Comparison of ENCODE assay signal across 16 cellular contexts in the genomic region with DNA sequence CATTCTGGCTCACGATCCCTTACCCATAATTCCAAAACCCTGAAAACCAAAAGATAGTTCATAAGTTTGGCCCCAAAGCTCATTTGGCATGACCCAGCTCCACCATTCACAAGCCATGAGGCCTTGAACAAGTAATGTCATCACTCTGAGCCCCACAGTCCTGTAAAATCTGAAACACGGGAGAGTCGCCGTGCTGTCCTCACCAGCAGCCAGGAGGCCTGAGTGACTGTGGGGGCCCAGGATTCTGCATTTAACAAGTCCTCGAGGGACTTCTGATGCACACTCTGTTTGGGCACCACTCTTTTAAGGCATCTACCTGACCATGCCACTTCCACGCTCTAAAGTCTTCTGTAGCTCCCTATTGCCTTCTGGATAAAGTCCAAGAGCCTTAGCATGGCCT. TPM values are rescaled to one million over a fixed set of nuclear protein-coding genes. Genes with fewer than 3 reads are reported as not detected.
DNase-seq lines count a peak whose midpoint lies in the region; ATAC-seq, FAIRE-seq and TF ChIP-seq lines count a peak whose summit lies in the region.
"Had no signal": no experiment of that assay in that cellular context is flagged by ENCODE, and none has a peak within 500 bp of the region (broad histone marks: within the 10 kb centered on the region; RNA-seq: fewer than 3 reads in every experiment).

No MANE protein-coding gene starts in this region.

- no peak overlapping the region; the same call in 2 of the 3 replicates for H2BK15ac ChIP-seq in IMR-90 (ENCODE audit: low read depth, low read length)

- no peak overlapping the region for H3K23ac ChIP-seq in IMR-90 (ENCODE audit: low read depth, low read length)

- 100% methylated on average over 3 of the region's 6 CpGs; no CpG with 5 or more reads in 1 of the 2 experiments for WGBS in IMR-90 (ENCODE audit: extremely low coverage in 2 of 2, insufficient read length in 1 of 2), 2 experiments
- 62% methylated on average over 6 of the region's 6 CpGs for WGBS in K562 (ENCODE audit: insufficient coverage, low coverage, missing lambda C conversion rate)

- H4K5ac ChIP-seq in IMR-90 (ENCODE audit: low read depth, low read length), result no peak overlapping the region

- no peak overlapping the region for H3K4ac ChIP-seq in IMR-90 (ENCODE audit: low read depth, low read length)

- H3K9me3 ChIP-seq in IMR-90 (ENCODE audit: control insufficient read depth, insufficient read depth, low read length) (no peaks in the 10 kb centered on the region), K562 (replicated peaks; ENCODE audit: control insufficient read depth, insufficient read depth, low read depth, low read length) (no peaks in the 10 kb centered on the region), tibial artery (no peaks in the 10 kb centered on the region)
- H3K9me3 ChIP-seq: BE2C had no signal

- no peaks in the 10 kb centered on the region for H3K79me2 ChIP-seq in K562 (ENCODE audit: control insufficient read depth, insufficient read depth, low read length)

- ATAC-seq in IMR-90 (ENCODE audit: low read depth), result no peak
- ATAC-seq in K562, result no peak
- ATAC-seq in sciatic nerve, result no peak

- H2BK20ac ChIP-seq in IMR-90 (ENCODE audit: low read depth, low read length), result no peak overlapping the region

- H3K27me3 ChIP-seq in IMR-90 (ENCODE audit: control insufficient read depth, insufficient read depth, low read length) (peaks cover 2% of the 10 kb centered on the region; the same call in 1 of the 2 replicates), K562 (ENCODE audit: control insufficient read depth in 2 of 2, insufficient read depth in 2 of 2, low read length in 2 of 2) (peaks cover 7 to 31% of the 10 kb centered on the region in 2 experiments; a peak in 4 of 5 replicates), tibial artery (no peaks in the 10 kb centered on the region)
- H3K27me3 ChIP-seq: BE2C had no signal

- H3K4me2 ChIP-seq in IMR-90 (ENCODE audit: low read depth, low read length) (no peak overlapping the region), K562 (ENCODE audit: insufficient read depth, low read length) (no peak overlapping the region)

- no peak overlapping the region for H4K8ac ChIP-seq in IMR-90 (ENCODE audit: low read depth in 2 of 2, low read length in 2 of 2)

- no peaks in the 10 kb centered on the region for H4K20me1 ChIP-seq in IMR-90 (ENCODE audit: insufficient read depth, low read length)
- 0 out of 2 replicates have a peak, but pooled peaks cover 2% of the 10 kb centered on the region for H4K20me1 ChIP-seq in K562 (replicated peaks; ENCODE audit: control insufficient read depth, insufficient read depth, low read length)

- POLR2A ChIA-PET in IMR-90 (lab: Charles Lee; ENCODE audit: unreplicated experiment), result no interaction called here
- POLR2A ChIA-PET in K562 (lab: Yijun Ruan, JAX), result no interaction called here

- no peak overlapping the region for H3K56ac ChIP-seq in IMR-90 (ENCODE audit: extremely low read depth, insufficient read depth, low read length)

- no peaks in the 10 kb centered on the region for H3K79me1 ChIP-seq in IMR-90 (ENCODE audit: low read depth in 1 of 2, low read length in 2 of 2)

- H3K36me3 ChIP-seq in IMR-90 (ENCODE audit: control insufficient read depth, insufficient read depth, low read length), result no peaks in the 10 kb centered on the region
- H3K36me3 ChIP-seq in K562 (ENCODE audit: control insufficient read depth, insufficient read depth, low read length), result no peaks in the 10 kb centered on the region
- no peaks in the 10 kb centered on the region for H3K36me3 ChIP-seq in tibial artery
- H3K36me3 ChIP-seq: BE2C had no signal

- H2BK120ac ChIP-seq in IMR-90 (ENCODE audit: low read depth, low read length), result no peak overlapping the region

- no TSS peak for BruUV-seq in IMR-90 (replicated peaks; lab: Mats Ljungman, UMichigan)
- no TSS peak for BruUV-seq in K562 (replicated peaks; lab: Mats Ljungman, UMichigan)

- H3K4me1 ChIP-seq in IMR-90 (ENCODE audit: control insufficient read depth, insufficient read depth, low read length), result peaks cover 10% of the 10 kb centered on the region
- peaks cover 0 to 12% of the 10 kb centered on the region in 2 experiments; a peak in 2 of 5 replicates for H3K4me1 ChIP-seq in K562 (replicated peaks in 1 of 2; ENCODE audit: control insufficient read depth in 2 of 2, insufficient read depth in 2 of 2, low read length in 2 of 2)
- H3K4me1 ChIP-seq in tibial artery, result peaks cover 0 to 44% (median 32%) of the 10 kb centered on the region in 4 donors
- H3K4me1 ChIP-seq: BE2C had no signal

- H3K9ac ChIP-seq in IMR-90 (ENCODE audit: low read depth, low read length), result no peak overlapping the region
- peak overlapping the region in 1 of 2 experiments; percentile 20; a peak in 1 of 4 replicates for H3K9ac ChIP-seq in K562 (ENCODE audit: insufficient read depth in 1 of 2, low read depth in 2 of 2, low read length in 2 of 2)

- H3K4me3 ChIP-seq in IMR-90 (ENCODE audit: insufficient read depth, low read depth, low read length), result no peak overlapping the region
- no peak overlapping the region for H3K4me3 ChIP-seq in K562
- no peak overlapping the region for H3K4me3 ChIP-seq in tibial artery

- H4K91ac ChIP-seq in IMR-90 (ENCODE audit: insufficient read depth, low read depth, low read length), result no peak overlapping the region

- no peak for TF ChIP-seq RAD21 in IMR-90 (IDR thresholded peaks at IDR 0.05; ENCODE audit: low read length)
- TF ChIP-seq RAD21 in K562 (CRISPR knock-in tag; conservative IDR thresholded peaks at IDR 0.05 in 1 of 2, IDR thresholded peaks at IDR 0.05 in 1 of 2), result no peak

- H3K9me1 ChIP-seq in IMR-90 (ENCODE audit: insufficient read depth, low read length) (0 out of 2 replicates have a peak, but pooled peaks cover 9% of the 10 kb centered on the region), K562 (ENCODE audit: control insufficient read depth, insufficient read depth, low read length) (no peaks in the 10 kb centered on the region)

- H2BK5ac ChIP-seq in IMR-90 (ENCODE audit: low read depth, low read length, poor library complexity, severe bottlenecking), result no peak overlapping the region

- H3K27ac ChIP-seq in IMR-90 (ENCODE audit: insufficient read depth, low read length) (no peak overlapping the region), K562 (ENCODE audit: extremely low read depth, low read depth, low read length) (no peak overlapping the region), tibial artery (peak overlapping the region in 1 of 2 donors; percentile 94), substantia nigra (ENCODE audit: low read depth, low read length, poor library complexity, severe bottlenecking) (no peak overlapping the region)

- 0 out of 2 replicates have a peak overlapping the region, but pooled peaks have one; percentile 33 for H2AK5ac ChIP-seq in IMR-90 (ENCODE audit: low read depth, low read length)

- intact Hi-C loops in IMR-90 (cut with micrococcal nuclease), result loop anchor here (5.0 kb wide), 1 partner anchor 37 kb away; no protein-coding TSS in a partner anchor
- intact Hi-C loops in K562 (cut with micrococcal nuclease), result no loop called here
- intact Hi-C loops in sciatic nerve (cut with DNase I), result no loop called here
- intact Hi-C loops in tibial artery (cut with DNase I; ENCODE audit: low total_unique reads), result no loop called here

- no peak for TF ChIP-seq EP300 in K562 (IDR thresholded peaks at IDR 0.05; ENCODE audit: low read length)

- TF ChIP-seq POLR2A in IMR-90 (IDR thresholded peaks at IDR 0.05; ENCODE audit: low read depth, low read length) (no peak), K562 (conservative IDR thresholded peaks at IDR 0.05) (no peak)

- in situ Hi-C loops in IMR-90 (cut with MboI; ENCODE audit: low sequenced_read_pairs), result no loop called here
- in situ Hi-C loops in K562 (cut with MboI), result no loop called here

- no peak overlapping the region for H3K18ac ChIP-seq in IMR-90 (ENCODE audit: low read depth, low read length)

- H2AK9ac ChIP-seq in IMR-90 (replicated peaks; ENCODE audit: low read depth, low read length, poor library complexity), result no peak overlapping the region

- dilution Hi-C loops in IMR-90 (cut with HindIII; ENCODE audit: low sequenced_read_pairs, unreplicated experiment), result no loop called here

- no peak overlapping the region for H3K14ac ChIP-seq in IMR-90 (replicated peaks; ENCODE audit: low read depth, low read length)

- CTCF ChIA-PET in IMR-90 (lab: Yijun Ruan, JAX) (interaction anchor here (1.4 kb wide), 1 partner anchor 15 kb away, joined by 3 read pairs; no protein-coding TSS in a partner anchor), K562 (lab: Yijun Ruan, JAX; ENCODE audit: low intra/inter-chr PET ratio) (no interaction called here)

- DNase-seq in IMR-90 (no peak), K562 (ENCODE audit: extremely low read depth in 1 of 4, low spot score in 3 of 4) (no peak), sciatic nerve (ENCODE audit: low spot score) (peak; percentile 45), tibial artery (peak; percentile 3 to 19), nucleus accumbens (lab: John Stamatoyannopoulos, UW) (no peak), substantia nigra (lab: John Stamatoyannopoulos, UW) (no peak), putamen (ENCODE audit: low spot score) (no peak)
- DNase-seq: BE2C; CD4-positive, alpha-beta memory T cell; DMS79 treated with DMSO at 0.1 percent for 48 hours; EL; GOT3; H9; HFFc6 had no signal

- no peak overlapping the region for H2AFZ ChIP-seq in IMR-90 (replicated peaks; ENCODE audit: low read length, poor library complexity)
- no peak overlapping the region for H2AFZ ChIP-seq in K562 (ENCODE audit: low read depth, low read length)

- FAIRE-seq in K562 (lab: Jason Lieb, UNC), result no peak
- FAIRE-seq: A204.1, GM12892 had no signal

- TF ChIP-seq CTCF in IMR-90 (conservative IDR thresholded peaks at IDR 0.05; ENCODE audit: low read depth, low read length), result no peak
- TF ChIP-seq CTCF in K562 (IDR thresholded peaks at IDR 0.05 in 2 of 3, conservative IDR thresholded peaks at IDR 0.05 in 1 of 3; ENCODE audit: insufficient read depth in 2 of 3, low read depth in 1 of 3, low read length in 3 of 3), result no peak
- no peak for TF ChIP-seq CTCF in tibial artery (IDR thresholded peaks at IDR 0.05)

RNA-seq across cellular contexts. Expression of a gene that starts 40.8 kb away (rescaled TPM):
- total RNA-seq in IMR-90 (2012; rRNA removed) (304 and 320 TPM in 2 replicates), K562 (2014; rRNA removed) (12.8 and 18.9 TPM in 2 replicates), K562 (2014; rRNA removed; fragmentation: Illumina TruSeq; extraction: Trizol) (5.0 and 7.3 TPM in 2 replicates), K562 (2015; rRNA removed; fragmentation: Illumina TruSeq; extraction: Trizol) (4.4 and 4.8 TPM in 2 replicates), K562 (2021) (14.2 and 17.1 TPM in 2 replicates), sciatic nerve (296 TPM)
- polyA plus RNA-seq in IMR-90 (2012; rRNA removed) (467 and 674 TPM in 2 replicates), K562 (2011; rRNA removed) (12.6 and 13.3 TPM in 2 replicates), K562 (2014; fragmentation: Illumina TruSeq; extraction: Trizol) (8.0 and 8.5 TPM in 2 replicates), K562 (2014; fragmentation: Nextera tagmentation; extraction: Ambion mirVana) (1 to 10 TPM; 2.1 to 3.0 TPM), K562 (2014; rRNA removed) (10.1 and 14.1 TPM in 2 replicates)
- 405 and 1,457 TPM in 2 replicates for polyA plus RNA-seq in IMR-90 (2012; cell fraction: cytosol; rRNA removed)
- polyA plus RNA-seq in IMR-90 (2012; cell fraction: nucleus; rRNA removed; ENCODE audit: low replicate concordance), result 1,904 and 1,990 TPM in 2 replicates
- 11.5 and 24.3 TPM in 2 replicates for total RNA-seq in K562 (2011; cell fraction: chromatin; rRNA removed; ENCODE audit: low replicate concordance)
- 32.5 and 33.0 TPM in 2 replicates for total RNA-seq in K562 (2011; cell fraction: nucleolus; rRNA removed)
- 17.9 and 22.4 TPM in 2 replicates for total RNA-seq in K562 (2011; cell fraction: nucleoplasm; rRNA removed)
- 16.2 and 25.8 TPM in 2 replicates for polyA plus RNA-seq in K562 (2011; cell fraction: cytosol; rRNA removed)
- polyA plus RNA-seq in K562 (2011; cell fraction: nucleus; rRNA removed), result 26.5 and 30.4 TPM in 2 replicates
- 8.3 and 11.4 TPM in 2 replicates for polyA plus RNA-seq in K562 (2012)
- polyA minus RNA-seq in K562 (2011; rRNA and poly(A)+ RNA removed), result 13.6 and 20.8 TPM in 2 replicates
- polyA minus RNA-seq in K562 (2011; cell fraction: cytosol; rRNA and poly(A)+ RNA removed), result 13.5 and 14.0 TPM in 2 replicates
- polyA minus RNA-seq in K562 (2011; cell fraction: nucleus; rRNA and poly(A)+ RNA removed), result 23.3 and 31.2 TPM in 2 replicates

Comparison
In these comparisons a context has a peak if more than half of its experiments do, and no peak if none do; other contexts are left out.
1. DNase-seq: peak in sciatic nerve (single experiment) and tibial artery (2 of 2); none in IMR-90 (single experiment), K562 (0 of 4), nucleus accumbens (0 of 56), substantia nigra (0 of 49) and putamen (single experiment).